9 cellular contexts compared by ENCODE assay signal in genomic region chr5:153551537-153552079, GRCh38.
DNase-seq lines count a peak whose midpoint lies in the region; ATAC-seq and TF ChIP-seq lines count a peak whose summit lies in the region.
"Had no signal": no experiment of that assay in that cellular context is flagged by ENCODE, and none has a peak within 500 bp of the region (broad histone marks: within the 10 kb centered on the region; RNA-seq: fewer than 3 reads in every experiment).

No MANE protein-coding gene starts in this region.

- no peaks in the 10 kb centered on the region for H3K27me3 ChIP-seq in osteoblast (ENCODE audit: insufficient read depth, low read length)

- H3K36me3 ChIP-seq in OCI-LY7 (ENCODE audit: insufficient read depth, low read length) (no peaks in the 10 kb centered on the region), osteoblast (ENCODE audit: insufficient read depth, low read length) (no peaks in the 10 kb centered on the region)

- H3K4me3 ChIP-seq in OCI-LY7 (ENCODE audit: low read depth, low read length, poor library complexity, severe bottlenecking), result no peak overlapping the region
- H3K4me3 ChIP-seq in osteoblast (ENCODE audit: insufficient read depth, low read length), result peak overlapping the region; percentile 8

- H3K4me1 ChIP-seq in OCI-LY7 (ENCODE audit: insufficient read depth, low read length, poor library complexity, severe bottlenecking), result peaks cover 18% of the 10 kb centered on the region
- H3K4me1 ChIP-seq in osteoblast (ENCODE audit: insufficient read depth, low read length), result peaks cover 28% of the 10 kb centered on the region

- ATAC-seq in esophagus mucosa (peak; percentile 71), HG02759 (IDR thresholded peaks at IDR 0.05; ENCODE audit: unreplicated experiment) (no peak)
- ATAC-seq: activated T-cell treated with anti-CD3 and anti-CD28 coated beads, Interleukin-2, amount 50 U/mL, for 4 hours had no signal

- POLR2A ChIA-PET in OCI-LY7 (lab: Charles Lee), result interaction anchor here (0.6 to 3.5 kb wide), 5 partner anchors 8 to 72 kb away, joined by 3 to 15 read pairs (median 4); no protein-coding TSS in a partner anchor

- no peak overlapping the region for H3K4me2 ChIP-seq in OCI-LY7 (ENCODE audit: low read length)
- H3K4me2 ChIP-seq in osteoblast (ENCODE audit: insufficient read depth, low read length), result peak overlapping the region; percentile 61

- CTCF ChIA-PET in OCI-LY7 (lab: Charles Lee; ENCODE audit: unreplicated experiment), result interaction anchor here (0.5 kb wide), 1 partner anchor 8 kb away, joined by 3 read pairs; no protein-coding TSS in a partner anchor

- intact Hi-C loops in OCI-LY7 (cut with micrococcal nuclease; ENCODE audit: unreplicated experiment), result no loop called here

- no peaks in the 10 kb centered on the region for H3K9me2 ChIP-seq in OCI-LY7 (ENCODE audit: insufficient read depth, low read length)

- DNase-seq in EH (ENCODE audit: low read depth) (peak; percentile 97), OCI-LY7 (ENCODE audit: low spot score) (no peak), osteoblast (ENCODE audit: insufficient read length, low spot score, missing footprints) (peak; percentile 80), NCI-H1105 treated with DMSO at 0.1 percent for 48 hours (lab: John Stamatoyannopoulos, UW) (no peak), DMS153 treated with DMSO at 0.1 percent for 48 hours (lab: John Stamatoyannopoulos, UW; ENCODE audit: unreplicated experiment) (no peak)
- no peak for DNase-seq in stimulated activated naive CD4-positive, alpha-beta T cell (lab: John Stamatoyannopoulos, UW)
- DNase-seq: activated T-cell treated with anti-CD3 and anti-CD28 coated beads, Interleukin-2, amount 50 U/mL, for 4 hours had no signal

- no peak for TF ChIP-seq CTCF in OCI-LY7 (conservative IDR thresholded peaks at IDR 0.05; ENCODE audit: low read length)
- TF ChIP-seq CTCF in osteoblast (IDR thresholded peaks at IDR 0.05; ENCODE audit: extremely low read depth, low read depth, low read length), result no peak

- no peaks in the 10 kb centered on the region for H3K79me2 ChIP-seq in OCI-LY7 (ENCODE audit: insufficient read depth, low read depth, low read length)
- no peaks in the 10 kb centered on the region for H3K79me2 ChIP-seq in osteoblast (ENCODE audit: insufficient read depth, low read length)

- H4K20me1 ChIP-seq in OCI-LY7 (ENCODE audit: insufficient read depth, low read length) (no peaks in the 10 kb centered on the region), osteoblast (ENCODE audit: insufficient read depth, low read length) (no peaks in the 10 kb centered on the region)

- BruUV-seq in OCI-LY7 (replicated peaks; lab: Mats Ljungman, UMichigan), result no TSS peak

- H2AFZ ChIP-seq in OCI-LY7 (ENCODE audit: low read length) (peak overlapping the region; percentile 3; the same call in 1 of the 2 replicates), osteoblast (ENCODE audit: low read length) (peak overlapping the region; percentile 28)

- H3K27ac ChIP-seq in OCI-LY7 (ENCODE audit: low read depth, low read length, poor library complexity, severe bottlenecking) (no peak overlapping the region), osteoblast (ENCODE audit: low read depth, low read length) (peak overlapping the region; percentile 87)

- H3K9me3 ChIP-seq in OCI-LY7 (ENCODE audit: low read length) (no peaks in the 10 kb centered on the region), osteoblast (ENCODE audit: low read depth, low read length) (no peaks in the 10 kb centered on the region)

Comparison
In these comparisons a context has a peak if more than half of its experiments do, and no peak if none do; other contexts are left out.
1. DNase-seq: peak in EH (single experiment) and osteoblast (single experiment); none in OCI-LY7 (single experiment), NCI-H1105 treated with DMSO at 0.1 percent for 48 hours (single experiment), stimulated activated naive CD4-positive, alpha-beta T cell (0 of 6) and DMS153 treated with DMSO at 0.1 percent for 48 hours (single experiment).